7 cellular contexts compared by ENCODE assay signal in the genomic region with DNA sequence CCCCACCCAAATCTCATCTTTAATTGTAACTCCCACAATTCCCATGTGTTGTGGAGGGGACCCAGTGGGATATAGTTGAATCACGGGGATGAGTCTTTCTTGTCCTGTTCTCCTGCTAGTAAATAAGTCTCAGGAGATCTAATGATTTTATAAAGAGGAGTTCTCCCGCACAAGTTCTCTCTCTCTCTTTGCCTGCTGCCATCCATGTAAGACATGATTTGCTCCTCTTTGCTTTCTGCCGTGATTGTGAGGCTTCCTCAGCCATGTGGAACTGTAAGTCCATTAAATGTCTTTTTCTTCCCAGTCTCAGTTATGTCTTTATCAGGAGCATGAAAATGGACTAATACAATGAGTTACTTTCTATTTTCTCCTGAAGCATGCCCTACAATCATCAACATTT.
"Had no signal": no experiment of that assay in that cellular context is flagged by ENCODE, and none has a peak within 500 bp of the region (broad histone marks: within the 10 kb centered on the region; RNA-seq: fewer than 3 reads in every experiment).

No MANE protein-coding gene starts in this region.

- FAIRE-seq: GM12878, GM12891, GM12892, GM18507, GM19239 had no signal

- ATAC-seq: GM12878 had no signal

- DNase-seq: GDM1, GF-D8 had no signal

- H3K4me3 ChIP-seq: GM12878 had no signal
